ENCODE assay signal across 8 cellular contexts in genomic region chr3:187319699-187320302, GRCh38. TPM values are rescaled to one million over a fixed set of nuclear protein-coding genes. Genes with fewer than 3 reads are reported as not detected.
DNase-seq lines count a peak whose midpoint lies in the region; ATAC-seq and TF ChIP-seq lines count a peak whose summit lies in the region.

No MANE protein-coding gene starts in this region.

- DNase-seq in A172 (ENCODE audit: low spot score), result peak; percentile 77
- peak; percentile 26 for DNase-seq in GM12864 (ENCODE audit: low read depth)
- peak; percentile 30 for DNase-seq in NCI-H1436 treated with DMSO at 0.1 percent for 48 hours (lab: John Stamatoyannopoulos, UW)
- peak; percentile 6 to 18 (median 12) for DNase-seq in activated CD4-positive, CD25-positive, alpha-beta regulatory T cell (lab: John Stamatoyannopoulos, UW)
- peak; percentile 90 for DNase-seq in choroid plexus epithelial cell (ENCODE audit: low read depth)
- peak; percentile 23 to 39 (median 33) for DNase-seq in stimulated activated CD4-positive, alpha-beta T cell treated with anti-CD3 and anti-CD28 coated beads, TNF-alpha, amount 100 ng/mL, for 48 hours (ENCODE audit: low read depth in 3 of 3)

- H3K4me3 ChIP-seq in GM12864 (ENCODE audit: low read depth, low read length) (no peak overlapping the region), choroid plexus epithelial cell (ENCODE audit: low read depth, low read length) (no peak overlapping the region), liver (ENCODE audit: low read depth in 1 of 3, low read length in 3 of 3) (no peak overlapping the region)

- 29% methylated on average over 7 of the region's 7 CpGs for WGBS in liver

- H3K27me3 ChIP-seq in liver (ENCODE audit: control insufficient read depth in 4 of 4, insufficient read depth in 4 of 4, low read length in 3 of 4), result no peaks in the 10 kb centered on the region

- ATAC-seq in HG02610 (IDR thresholded peaks at IDR 0.05; ENCODE audit: unreplicated experiment), result peak; percentile 84

- H3K9me3 ChIP-seq in liver (ENCODE audit: control insufficient read depth in 4 of 4, low read length in 3 of 4), result no peaks in the 10 kb centered on the region

- H3K36me3 ChIP-seq in liver (ENCODE audit: control insufficient read depth in 4 of 4, insufficient read depth in 3 of 4, low read depth in 1 of 4, low read length in 3 of 4), result no peaks in the 10 kb centered on the region

- H3K9ac ChIP-seq in liver (ENCODE audit: low read depth in 1 of 2, low read length in 2 of 2), result no peak overlapping the region

- TF ChIP-seq CTCF in GM12864 (IDR thresholded peaks at IDR 0.05; ENCODE audit: low read depth, low read length, missing control alignments), result peak; percentile 97
- TF ChIP-seq CTCF in choroid plexus epithelial cell (conservative IDR thresholded peaks at IDR 0.05; ENCODE audit: low read depth, low read length), result peak; percentile 99
- TF ChIP-seq CTCF in liver (IDR thresholded peaks at IDR 0.05; ENCODE audit: low read depth, low read length, missing input control), result peak; percentile 86

- no peak overlapping the region for H3K27ac ChIP-seq in liver (ENCODE audit: low read depth in 1 of 2, low read length in 2 of 2)

- peak; percentile 83 to 91 for TF ChIP-seq RAD21 in liver (IDR thresholded peaks at IDR 0.05)

- peaks cover 0 to 8% (median 6%) of the 10 kb centered on the region in 4 donors for H3K4me1 ChIP-seq in liver (ENCODE audit: control insufficient read depth in 4 of 4, insufficient read depth in 4 of 4, low read length in 3 of 4)

TF ChIP-seq in liver, 16 proteins besides CTCF, POLR2A, EP300 and RAD21:
- TF ChIP-seq RXRA (IDR thresholded peaks at IDR 0.05), result no peak
- peak; percentile 19 for TF ChIP-seq REST (IDR thresholded peaks at IDR 0.05)

RNA-seq across cellular contexts. Expression of gene MASP1, which starts 28.3 kb away (rescaled TPM):
- not detected in 2 replicates for total RNA-seq in A172 (2014; rRNA removed; shearing (Covaris generic))
- 10 to 100 TPM; 83.4 to 83.8 TPM for total RNA-seq in liver
- 10 to 100 TPM; 53.2 to 64.2 TPM for polyA plus RNA-seq in liver

RNA-seq across cellular contexts. Expression of gene RTP4, which starts 48.4 kb away (rescaled TPM):
- total RNA-seq in A172 (2014; rRNA removed; shearing (Covaris generic)), result 0.19 and 0.78 TPM in 2 replicates
- total RNA-seq in liver, result 1 to 10 TPM in 1 of 2 donors, under 1 TPM in 1; 0.93 to 1.8 TPM
- polyA plus RNA-seq in liver, result 1 to 10 TPM; 2.3 to 3.4 TPM

Comparison
In these comparisons a context has a peak if more than half of its experiments do, and no peak if none do; other contexts are left out.
1. DNase-seq: peak in every context shown above with its lines; median percentile 90 in choroid plexus epithelial cell; 77 in A172; 33 in stimulated activated CD4-positive, alpha-beta T cell treated with anti-CD3 and anti-CD28 coated beads, TNF-alpha, amount 100 ng/mL, for 48 hours; 30 in NCI-H1436 treated with DMSO at 0.1 percent for 48 hours; 26 in GM12864; 12 in activated CD4-positive, CD25-positive, alpha-beta regulatory T cell.
2. RNA of gene MASP1, which starts 28.3 kb away (total RNA-seq): 83.4 to 83.8 TPM in liver; not detected in A172; every median in the first group is over 10 times any median in the second.
3. Peak in every context shown above with its lines, with median percentiles within 50 percentile points of each other: CTCF ChIP-seq.